16 cellular contexts compared by ENCODE assay signal in the genomic region with DNA sequence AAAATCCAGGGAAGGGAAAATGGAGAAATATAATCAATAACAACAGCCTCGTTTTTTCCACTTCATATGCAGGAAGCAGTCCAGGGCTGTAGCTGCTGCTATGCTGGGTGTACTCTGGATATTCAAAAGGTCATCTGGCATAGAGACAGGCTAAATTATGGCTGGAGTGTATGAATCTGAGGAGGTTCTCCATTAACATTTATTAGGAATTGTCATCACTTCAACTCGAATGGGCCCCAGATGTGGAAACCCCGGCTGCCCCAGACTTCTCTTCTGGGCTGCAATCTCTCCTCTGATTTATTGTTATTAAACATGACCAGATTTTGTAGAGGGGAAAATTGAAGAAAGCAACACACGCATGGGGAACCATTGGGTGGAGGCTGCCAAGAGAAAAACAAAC. TPM values are rescaled to one million over a fixed set of nuclear protein-coding genes. Genes with fewer than 3 reads are reported as not detected.
DNase-seq lines count a peak whose midpoint lies in the region; ATAC-seq and TF ChIP-seq lines count a peak whose summit lies in the region.
"Had no signal": no experiment of that assay in that cellular context is flagged by ENCODE, and none has a peak within 500 bp of the region (broad histone marks: within the 10 kb centered on the region; RNA-seq: fewer than 3 reads in every experiment).

No MANE protein-coding gene starts in this region.

- H3K27me3 Mint-ChIP-seq in activated T-helper 17 cell treated with anti-CD3 and anti-CD28 coated beads, Interleukin-2, amount 50 U/mL, for 72 hours = no peaks in the 10 kb centered on the region
- H3K27me3 Mint-ChIP-seq in mesothelial cell of epicardium (ENCODE audit: low read depth) = peaks cover 5% of the 10 kb centered on the region

- TF ChIP-seq CTCF in cardiac muscle cell (IDR thresholded peaks at IDR 0.05; ENCODE audit: low read depth, low read length) (no peak), HFF-Myc (IDR thresholded peaks at IDR 0.05; ENCODE audit: low read depth, low read length, missing control alignments) (no peak), mesothelial cell of epicardium (IDR thresholded peaks at IDR 0.05; ENCODE audit: unreplicated experiment) (no peak)

- H3K4me3 Mint-ChIP-seq in activated T-helper 17 cell treated with anti-CD3 and anti-CD28 coated beads, Interleukin-2, amount 50 U/mL, for 72 hours = no peak overlapping the region
- H3K4me3 Mint-ChIP-seq in mesothelial cell of epicardium = no peak overlapping the region
- H3K4me3 Mint-ChIP-seq: CD8-positive, alpha-beta memory T cell had no signal

- peak overlapping the region; percentile 22 for H3K27ac Mint-ChIP-seq in activated T-helper 17 cell treated with anti-CD3 and anti-CD28 coated beads, Interleukin-2, amount 50 U/mL, for 72 hours
- peak overlapping the region; percentile 64 for H3K27ac Mint-ChIP-seq in mesothelial cell of epicardium
- H3K27ac Mint-ChIP-seq: CD8-positive, alpha-beta memory T cell had no signal

- intact Hi-C loops in left ventricle myocardium superior (cut with micrococcal nuclease) = no loop called here

- no peak for DNase-seq in cardiac muscle cell (ENCODE audit: low read depth in 1 of 2, low spot score in 1 of 2)
- no peak for DNase-seq in left ventricle myocardium superior
- DNase-seq in HFF-Myc (ENCODE audit: extremely low read depth, low read depth) = peak; percentile 82
- DNase-seq in mesothelial cell of epicardium (ENCODE audit: low spot score in 2 of 2, unreplicated experiment in 2 of 2) = no peak
- no peak for DNase-seq in DMS153 (lab: John Stamatoyannopoulos, UW)
- DNase-seq in NCI-H748 (lab: John Stamatoyannopoulos, UW; ENCODE audit: unreplicated experiment) = no peak
- DNase-seq: AML-193; CD8-positive, alpha-beta memory T cell; EL; HCEC 1CT; KG1 had no signal

- H3K9me3 Mint-ChIP-seq in activated T-helper 17 cell treated with anti-CD3 and anti-CD28 coated beads, Interleukin-2, amount 50 U/mL, for 72 hours = no peaks in the 10 kb centered on the region
- no peaks in the 10 kb centered on the region for H3K9me3 Mint-ChIP-seq in mesothelial cell of epicardium
- H3K9me3 Mint-ChIP-seq: CD8-positive, alpha-beta memory T cell; IgD-negative memory B cell had no signal

- H3K36me3 ChIP-seq in cardiac muscle cell = no peaks in the 10 kb centered on the region
- H3K36me3 ChIP-seq: BLaER1 had no signal

- peaks cover 9% of the 10 kb centered on the region for H3K4me1 Mint-ChIP-seq in activated T-helper 17 cell treated with anti-CD3 and anti-CD28 coated beads, Interleukin-2, amount 50 U/mL, for 72 hours
- H3K4me1 Mint-ChIP-seq in mesothelial cell of epicardium = peaks cover 24% of the 10 kb centered on the region
- H3K4me1 Mint-ChIP-seq: IgD-negative memory B cell had no signal

- H3K4me1 ChIP-seq in cardiac muscle cell (ENCODE audit: low read depth) = peaks cover 14% of the 10 kb centered on the region

- peak overlapping the region; percentile 54 for H3K27ac ChIP-seq in cardiac muscle cell
- H3K27ac ChIP-seq: BLaER1 had no signal

- no peak overlapping the region for H3K4me3 ChIP-seq in cardiac muscle cell
- H3K4me3 ChIP-seq in HFF-Myc (replicated peaks; ENCODE audit: low read depth, low read length) = no peak overlapping the region
- H3K4me3 ChIP-seq: BLaER1 had no signal

- no peaks in the 10 kb centered on the region for H3K9me3 ChIP-seq in cardiac muscle cell (ENCODE audit: low read depth)
- H3K9me3 ChIP-seq: BLaER1 had no signal

- H3K27me3 ChIP-seq in cardiac muscle cell = peaks cover 21% of the 10 kb centered on the region
- H3K27me3 ChIP-seq: BLaER1 had no signal

- ATAC-seq in left ventricle myocardium superior (no peak), GM21390 (IDR thresholded peaks at IDR 0.05; ENCODE audit: unreplicated experiment) (no peak)
- no peak for ATAC-seq in activated T-helper 17 cell treated with anti-CD3 and anti-CD28 coated beads, Interleukin-2, amount 50 U/mL, for 72 hours (replicated peaks)

- no peaks in the 10 kb centered on the region for H3K36me3 Mint-ChIP-seq in activated T-helper 17 cell treated with anti-CD3 and anti-CD28 coated beads, Interleukin-2, amount 50 U/mL, for 72 hours (ENCODE audit: low read depth)
- H3K36me3 Mint-ChIP-seq in mesothelial cell of epicardium = no peaks in the 10 kb centered on the region
- H3K36me3 Mint-ChIP-seq: IgD-negative memory B cell had no signal

RNA-seq across cellular contexts. Expression of a gene that starts 33.5 kb away (rescaled TPM):
- total RNA-seq in cardiac muscle cell = 0.36 TPM in 1 of 2 replicates, not detected in the other
- polyA plus RNA-seq in cardiac muscle cell = 0.65 TPM in 1 of 2 replicates, not detected in the other
- 0.27 TPM for total RNA-seq in left ventricle myocardium superior
- 100 to 1,000 TPM in 1 of 2 donors, 10 to 100 TPM in 1; 71.4 to 103 TPM for total RNA-seq in activated T-helper 17 cell treated with anti-CD3 and anti-CD28 coated beads, Interleukin-2, amount 50 U/mL, for 72 hours
- total RNA-seq in mesothelial cell of epicardium = 3.4 to 4.3 TPM (median 3.4 TPM) in 3 replicates
- total RNA-seq: H4 had no signal

Comparison
In these comparisons a context has a peak if more than half of its experiments do, and no peak if none do; other contexts are left out.
1. RNA of a gene that starts 33.5 kb away (total RNA-seq): 71.4 to 103 TPM in activated T-helper 17 cell treated with anti-CD3 and anti-CD28 coated beads, Interleukin-2, amount 50 U/mL, for 72 hours; 3.4 to 4.3 TPM in mesothelial cell of epicardium, 0.36 TPM in cardiac muscle cell and 0.27 TPM in left ventricle myocardium superior (single experiment); every median in the first group is over 10 times any median in the second.